21 cellular contexts compared by ENCODE assay signal in genomic region chr11:61855939-61856730, GRCh38. TPM values are rescaled to one million over a fixed set of nuclear protein-coding genes. Genes with fewer than 3 reads are reported as not detected.
DNase-seq lines count a peak whose midpoint lies in the region; ATAC-seq and TF ChIP-seq lines count a peak whose summit lies in the region.
"Had no signal": no experiment of that assay in that cellular context is flagged by ENCODE, and none has a peak within 500 bp of the region (broad histone marks: within the 10 kb centered on the region; RNA-seq: fewer than 3 reads in every experiment).

No MANE protein-coding gene starts in this region.

- intact Hi-C loops in Right ventricle myocardium inferior (cut with DNase I), result no loop called here
- intact Hi-C loops in testis (cut with DNase I; ENCODE audit: low total_unique reads), result no loop called here
- intact Hi-C loops in esophagus squamous epithelium (cut with DNase I), result no loop called here

- H3F3A ChIP-seq in smooth muscle cell (ENCODE audit: low read depth), result no peaks in the 10 kb centered on the region

- no peak overlapping the region for H2AFZ ChIP-seq in smooth muscle cell (ENCODE audit: low read depth)

- H3K4me1 ChIP-seq in right atrium auricular region (peaks cover 0 to 25% of the 10 kb centered on the region in 2 donors), RWPE2 (ENCODE audit: insufficient read depth, poor library complexity, severe bottlenecking) (no peaks in the 10 kb centered on the region), testis (peaks cover 55% of the 10 kb centered on the region), smooth muscle cell (ENCODE audit: low read depth) (no peaks in the 10 kb centered on the region), esophagus squamous epithelium (peaks cover 0 to 8% (median 0%) of the 10 kb centered on the region in 3 donors)
- H3K4me1 ChIP-seq: gastrocnemius medialis, left lung, right lobe of liver, upper lobe of right lung had no signal

- peaks cover 74% of the 10 kb centered on the region for H4K20me1 ChIP-seq in smooth muscle cell (ENCODE audit: low read depth)

- ATAC-seq in Right ventricle myocardium inferior, result no peak
- ATAC-seq in RWPE2 (ENCODE audit: low read depth), result peak; percentile 16; the same call in 2 of the 3 replicates
- ATAC-seq in GM21529 (IDR thresholded peaks at IDR 0.05; ENCODE audit: unreplicated experiment), result no peak
- ATAC-seq: gastrocnemius medialis, left lung, right lobe of liver, upper lobe of right lung had no signal

- no peak overlapping the region for H3K4me2 ChIP-seq in smooth muscle cell

- H3K27me3 ChIP-seq in right atrium auricular region (no peaks in the 10 kb centered on the region), RWPE2 (ENCODE audit: insufficient read depth, poor library complexity, severe bottlenecking) (no peaks in the 10 kb centered on the region), testis (no peaks in the 10 kb centered on the region), smooth muscle cell (ENCODE audit: low read depth) (no peaks in the 10 kb centered on the region), esophagus squamous epithelium (no peaks in the 10 kb centered on the region)
- H3K27me3 ChIP-seq: brain microvascular endothelial cell, left lung, right lobe of liver, upper lobe of right lung had no signal

- TF ChIP-seq POLR2A in testis (IDR thresholded peaks at IDR 0.05), result no peak
- no peak for TF ChIP-seq POLR2A in esophagus squamous epithelium (IDR thresholded peaks at IDR 0.05)

- peak; percentile 50 for DNase-seq in Right ventricle myocardium inferior (ENCODE audit: missing footprints)
- DNase-seq in right atrium auricular region (ENCODE audit: low spot score), result no peak
- DNase-seq in RWPE2 (ENCODE audit: low spot score), result peak; percentile 24
- DNase-seq in fibroblast of mammary gland (ENCODE audit: low read depth), result peak; percentile 45
- DNase-seq in testis, result peak; percentile 41
- DNase-seq in smooth muscle cell (lab: John Stamatoyannopoulos, UW; ENCODE audit: unreplicated experiment), result no peak
- DNase-seq in esophagus squamous epithelium (lab: John Stamatoyannopoulos, UW), result no peak
- DNase-seq: activated naive CD8-positive, alpha-beta T cell treated with anti-CD3 and anti-CD28 coated beads for 36 hours; activated T-cell treated with anti-CD3 and anti-CD28 coated beads, Interleukin-2, amount 50 U/mL, for 24 hours; brain microvascular endothelial cell; CD4-positive, alpha-beta memory T cell; EL; gastrocnemius medialis; NCI-H774; right lobe of liver; stimulated activated CD4-positive, alpha-beta T cell treated with anti-CD3 and anti-CD28 coated beads, Interleukin-1b, Interleukin-23, amount 100 ng/mL, for 48 hours; SW 1271; upper lobe of right lung had no signal

- no peak overlapping the region for H3K9ac ChIP-seq in smooth muscle cell (ENCODE audit: low read depth)

- H3K9me3 ChIP-seq in right atrium auricular region, result no peaks in the 10 kb centered on the region
- H3K9me3 ChIP-seq in RWPE2 (ENCODE audit: severe bottlenecking), result no peaks in the 10 kb centered on the region
- no peaks in the 10 kb centered on the region for H3K9me3 ChIP-seq in testis
- H3K9me3 ChIP-seq in smooth muscle cell (replicated peaks; ENCODE audit: low read depth), result no peaks in the 10 kb centered on the region
- H3K9me3 ChIP-seq in esophagus squamous epithelium, result no peaks in the 10 kb centered on the region
- H3K9me3 ChIP-seq: gastrocnemius medialis, left lung, right lobe of liver, upper lobe of right lung had no signal

- no peak overlapping the region for H3K4me3 ChIP-seq in right atrium auricular region
- no peak overlapping the region for H3K4me3 ChIP-seq in RWPE2 (ENCODE audit: severe bottlenecking)
- H3K4me3 ChIP-seq in fibroblast of mammary gland (ENCODE audit: control insufficient read depth, low read depth, low read length), result no peak overlapping the region
- H3K4me3 ChIP-seq in testis, result no peak overlapping the region
- no peak overlapping the region for H3K4me3 ChIP-seq in smooth muscle cell
- H3K4me3 ChIP-seq in esophagus squamous epithelium, result no peak overlapping the region
- H3K4me3 ChIP-seq: gastrocnemius medialis, left lung, right lobe of liver, upper lobe of right lung had no signal

- WGBS in testis, 2 donors, result 83 to 98% methylated on average over 8 to 13 of the region's 13 CpGs
- WGBS in smooth muscle cell (ENCODE audit: low lambda C conversion rate), result 95% methylated on average over 13 of the region's 13 CpGs
- WGBS in esophagus squamous epithelium, 2 donors, result 79% methylated on average over 7 of the region's 13 CpGs; no CpG with 5 or more reads in 1 of the 2 donors

- H3K27ac ChIP-seq in right atrium auricular region (no peak overlapping the region), RWPE2 (ENCODE audit: poor library complexity, severe bottlenecking) (no peak overlapping the region), testis (no peak overlapping the region), smooth muscle cell (ENCODE audit: low read depth) (no peak overlapping the region), esophagus squamous epithelium (no peak overlapping the region)
- H3K27ac ChIP-seq: brain microvascular endothelial cell, gastrocnemius medialis, HL-60, left lung, right lobe of liver, upper lobe of right lung had no signal

- no peaks in the 10 kb centered on the region for H3K36me3 ChIP-seq in right atrium auricular region
- H3K36me3 ChIP-seq in RWPE2 (ENCODE audit: low read depth), result peaks cover 96% of the 10 kb centered on the region
- H3K36me3 ChIP-seq in testis (ENCODE audit: low read depth, missing control alignments), result no peaks in the 10 kb centered on the region
- H3K36me3 ChIP-seq in smooth muscle cell (ENCODE audit: low read depth), result peaks cover 9% of the 10 kb centered on the region
- H3K36me3 ChIP-seq in esophagus squamous epithelium, result peaks cover 0 to 43% (median 0%) of the 10 kb centered on the region in 3 donors
- H3K36me3 ChIP-seq: gastrocnemius medialis had no signal

- no peak for TF ChIP-seq CTCF in right atrium auricular region (IDR thresholded peaks at IDR 0.05)
- no peak for TF ChIP-seq CTCF in RWPE2 (IDR thresholded peaks at IDR 0.05; ENCODE audit: poor library complexity, severe bottlenecking)
- no peak for TF ChIP-seq CTCF in fibroblast of mammary gland (conservative IDR thresholded peaks at IDR 0.05; ENCODE audit: control insufficient read depth, insufficient read depth, low read depth, low read length)
- TF ChIP-seq CTCF in testis (IDR thresholded peaks at IDR 0.05), result no peak
- no peak for TF ChIP-seq CTCF in smooth muscle cell (IDR thresholded peaks at IDR 0.05; ENCODE audit: borderline replicate concordance, insufficient read depth, poor library complexity, severe bottlenecking)
- TF ChIP-seq CTCF in esophagus squamous epithelium (IDR thresholded peaks at IDR 0.05), result no peak

- no peaks in the 10 kb centered on the region for H3K79me2 ChIP-seq in smooth muscle cell (ENCODE audit: low read depth)

RNA-seq across cellular contexts. Expression of gene FADS2, which starts 28.0 kb away (rescaled TPM):
- total RNA-seq in Right ventricle myocardium inferior (35.7 TPM), right atrium auricular region (10 to 100 TPM in 1 of 2 donors, 1 to 10 TPM in 1; 5.1 to 10.2 TPM), testis (100 to 1,000 TPM in 1 of 2 donors, 10 to 100 TPM in 1; 73.5 to 123 TPM), smooth muscle cell (279 and 332 TPM in 2 replicates), esophagus squamous epithelium (10 to 100 TPM in 1 of 4 donors, 1 to 10 TPM in 3; 2.2 to 13.7 (median 6.8) TPM)
- polyA plus RNA-seq in testis (ENCODE audit: insufficient read depth, low read depth, low replicate concordance) (80.8 TPM), smooth muscle cell (285 and 495 TPM in 2 replicates)

RNA-seq across cellular contexts. Expression of gene FADS3, which starts 35.2 kb away (rescaled TPM):
- total RNA-seq in Right ventricle myocardium inferior (113 TPM), right atrium auricular region (10 to 100 TPM; 48.7 to 93.0 TPM), testis (10 to 100 TPM; 50.6 to 88.5 TPM), smooth muscle cell (6.7 and 8.9 TPM in 2 replicates), esophagus squamous epithelium (10 to 100 TPM in 1 of 4 donors, 1 to 10 TPM in 3; 6.1 to 16.0 (median 7.1) TPM)
- polyA plus RNA-seq in testis (ENCODE audit: insufficient read depth, low read depth, low replicate concordance) (20.5 TPM), smooth muscle cell (13.8 and 28.9 TPM in 2 replicates)

RNA-seq across cellular contexts. Expression of gene FADS1, which starts 39.3 kb away (rescaled TPM):
- 25.7 TPM for total RNA-seq in Right ventricle myocardium inferior
- total RNA-seq in right atrium auricular region, result 10 to 100 TPM; 21.8 to 28.4 TPM
- total RNA-seq in testis, result 10 to 100 TPM; 24.5 to 39.8 TPM
- polyA plus RNA-seq in testis (ENCODE audit: insufficient read depth, low read depth, low replicate concordance), result 21.1 TPM
- 122 and 144 TPM in 2 replicates for total RNA-seq in smooth muscle cell
- 176 and 266 TPM in 2 replicates for polyA plus RNA-seq in smooth muscle cell
- total RNA-seq in esophagus squamous epithelium, result 1 to 10 TPM; 2.1 to 8.3 (median 7.1) TPM

Comparison
In these comparisons a context has a peak if more than half of its experiments do, and no peak if none do; other contexts are left out.
1. DNase-seq: peak in Right ventricle myocardium inferior (single experiment), RWPE2 (single experiment), fibroblast of mammary gland (single experiment) and testis (single experiment); none in right atrium auricular region (single experiment), smooth muscle cell (single experiment) and esophagus squamous epithelium (single experiment).